In genomic region chr3:170867552-170867951, GRCh38 we compare ENCODE assay signal across 11 cellular contexts. TPM values are rescaled to one million over a fixed set of nuclear protein-coding genes. Genes with fewer than 3 reads are reported as not detected.
DNase-seq lines count a peak whose midpoint lies in the region; FAIRE-seq and TF ChIP-seq lines count a peak whose summit lies in the region.
"Had no signal": no experiment of that assay in that cellular context is flagged by ENCODE, and none has a peak within 500 bp of the region (broad histone marks: within the 10 kb centered on the region; RNA-seq: fewer than 3 reads in every experiment).

No MANE protein-coding gene starts in this region.

- H2AFZ ChIP-seq in astrocyte (ENCODE audit: low read depth, low read length) = no peak overlapping the region

- H3K27me3 Mint-ChIP-seq in astrocyte (ENCODE audit: low read depth, unreplicated experiment) = no peaks in the 10 kb centered on the region

- H3K79me1 ChIP-seq in mesendoderm (ENCODE audit: low read length) = peaks cover 4% of the 10 kb centered on the region

- no peak overlapping the region for H4K8ac ChIP-seq in mesendoderm (ENCODE audit: low read depth, low read length)

- H3K36me3 Mint-ChIP-seq in astrocyte (ENCODE audit: low read depth, unreplicated experiment) = peaks cover 14% of the 10 kb centered on the region

- peak overlapping the region; percentile 96 for H3K4me2 ChIP-seq in astrocyte (ENCODE audit: low read length)
- peak overlapping the region; percentile 55 for H3K4me2 ChIP-seq in mesendoderm (ENCODE audit: low read length)

- peak overlapping the region; percentile 79 for H3K4me3 ChIP-seq in HUES48 (ENCODE audit: low read depth, low read length)
- peak overlapping the region; percentile 93 for H3K4me3 ChIP-seq in astrocyte (ENCODE audit: insufficient read depth, low read depth, low read length)
- peak overlapping the region; percentile 43 for H3K4me3 ChIP-seq in mesendoderm (ENCODE audit: low read length)
- no peak overlapping the region for H3K4me3 ChIP-seq in esophagus squamous epithelium

- H3K9ac ChIP-seq in HUES48 (ENCODE audit: low read depth, low read length) (no peak overlapping the region), astrocyte (ENCODE audit: low read length) (peak overlapping the region; percentile 26), mesendoderm (ENCODE audit: low read length) (peak overlapping the region; percentile 79)

- no peak overlapping the region for H2AK5ac ChIP-seq in mesendoderm (ENCODE audit: low read length)

- H3K18ac ChIP-seq in mesendoderm (ENCODE audit: low read length) = peak overlapping the region; percentile 56

- H3K9me3 Mint-ChIP-seq in astrocyte (ENCODE audit: unreplicated experiment) = no peaks in the 10 kb centered on the region

- H3K27ac ChIP-seq in C4-2B = peak overlapping the region; percentile 40; the same call in 1 of the 2 replicates
- H3K27ac ChIP-seq in HUES48 (ENCODE audit: low read depth, low read length) = peak overlapping the region; percentile 59
- no peak overlapping the region for H3K27ac ChIP-seq in astrocyte (ENCODE audit: low read depth, low read length)
- H3K27ac ChIP-seq in mesendoderm (ENCODE audit: low read depth, low read length) = no peak overlapping the region
- no peak overlapping the region for H3K27ac ChIP-seq in esophagus squamous epithelium

- TF ChIP-seq POLR2A in esophagus squamous epithelium (IDR thresholded peaks at IDR 0.05) = no peak

- H2BK15ac ChIP-seq in mesendoderm (replicated peaks; ENCODE audit: low read depth) = no peak overlapping the region

- H3K4ac ChIP-seq in mesendoderm (ENCODE audit: low read depth, low read length) = no peak overlapping the region

- intact Hi-C loops in esophagus squamous epithelium (cut with DNase I) = no loop called here

- peaks cover 30% of the 10 kb centered on the region for H3K79me2 ChIP-seq in astrocyte (ENCODE audit: insufficient read depth, low read length)
- peaks cover 25% of the 10 kb centered on the region for H3K79me2 ChIP-seq in mesendoderm (ENCODE audit: control insufficient read depth, insufficient read depth, low read length)

- H2BK120ac ChIP-seq in mesendoderm (ENCODE audit: low read depth, low read length) = no peak overlapping the region

- no peak for FAIRE-seq in astrocyte (lab: Jason Lieb, UNC)
- no peak for FAIRE-seq in urothelium cell line (lab: Jason Lieb, UNC)

- H3K4me1 Mint-ChIP-seq in astrocyte (ENCODE audit: low read depth, unreplicated experiment) = peaks cover 8% of the 10 kb centered on the region

- peaks cover 27% of the 10 kb centered on the region for H4K20me1 ChIP-seq in astrocyte (ENCODE audit: insufficient read depth, low read length)

- H3K4me1 ChIP-seq in HUES48 (ENCODE audit: control insufficient read depth, insufficient read depth, low read length) = no peaks in the 10 kb centered on the region
- H3K4me1 ChIP-seq in astrocyte (ENCODE audit: insufficient read depth, low read length) = peaks cover 13% of the 10 kb centered on the region
- H3K4me1 ChIP-seq in mesendoderm (ENCODE audit: control insufficient read depth, low read depth, low read length) = no peaks in the 10 kb centered on the region
- H3K4me1 ChIP-seq in esophagus squamous epithelium = peaks cover 15 to 34% (median 18%) of the 10 kb centered on the region in 3 donors

- peak overlapping the region; percentile 98 for H3K4me3 Mint-ChIP-seq in astrocyte (ENCODE audit: unreplicated experiment)

- no peak overlapping the region for H2BK5ac ChIP-seq in mesendoderm (ENCODE audit: low read length)

- H3K56ac ChIP-seq in mesendoderm (ENCODE audit: low read length) = peak overlapping the region; percentile 76

- DNase-seq in astrocyte (ENCODE audit: low read depth) (no peak), mesendoderm (no peak), esophagus squamous epithelium (lab: John Stamatoyannopoulos, UW) (no peak), urothelium cell line (ENCODE audit: low spot score) (no peak), GM19240 (ENCODE audit: insufficient read length, low spot score) (no peak)
- no peak for DNase-seq in activated effector memory CD4-positive, alpha-beta T cell treated with anti-CD3 and anti-CD28 coated beads, Interleukin-2, amount 50 U/mL, for 16 hours
- DNase-seq: activated CD4-positive, alpha-beta T cell treated with anti-CD3 and anti-CD28 coated beads, Interleukin-2, amount 50 U/mL, for 4 hours; DMS79; dorsolateral prefrontal cortex had no signal

- no peaks in the 10 kb centered on the region for H3K9me3 ChIP-seq in HUES48 (ENCODE audit: control insufficient read depth, insufficient read depth, low read length)
- no peaks in the 10 kb centered on the region for H3K9me3 ChIP-seq in astrocyte (ENCODE audit: insufficient read depth, low read depth, low read length)
- no peaks in the 10 kb centered on the region for H3K9me3 ChIP-seq in esophagus squamous epithelium

- H3K36me3 ChIP-seq in HUES48 (ENCODE audit: control insufficient read depth, insufficient read depth, low read length) = peaks cover 40% of the 10 kb centered on the region
- H3K36me3 ChIP-seq in astrocyte (ENCODE audit: insufficient read depth, low read length) = peaks cover 23% of the 10 kb centered on the region
- H3K36me3 ChIP-seq in mesendoderm (ENCODE audit: control insufficient read depth, insufficient read depth, low read length) = peaks cover 4% of the 10 kb centered on the region
- peaks cover 9 to 36% (median 12%) of the 10 kb centered on the region in 3 donors for H3K36me3 ChIP-seq in esophagus squamous epithelium

- no peaks in the 10 kb centered on the region for H3K27me3 ChIP-seq in HUES48 (ENCODE audit: control insufficient read depth, insufficient read depth, low read length)
- H3K27me3 ChIP-seq in astrocyte (ENCODE audit: insufficient read depth, low read length) = no peaks in the 10 kb centered on the region
- H3K27me3 ChIP-seq in mesendoderm (ENCODE audit: insufficient read depth, low read length, poor library complexity) = no peaks in the 10 kb centered on the region
- H3K27me3 ChIP-seq in esophagus squamous epithelium = no peaks in the 10 kb centered on the region
- H3K27me3 ChIP-seq: dorsolateral prefrontal cortex had no signal

- no peak overlapping the region for H3K23ac ChIP-seq in mesendoderm (ENCODE audit: low read length)

- TF ChIP-seq CTCF in C4-2B (conservative IDR thresholded peaks at IDR 0.05) (no peak), astrocyte (IDR thresholded peaks at IDR 0.05; ENCODE audit: insufficient read depth, low read depth, low read length) (no peak), esophagus squamous epithelium (IDR thresholded peaks at IDR 0.05) (no peak)

- peak overlapping the region; percentile 6 for H3K27ac Mint-ChIP-seq in astrocyte (ENCODE audit: unreplicated experiment)

- no peak overlapping the region for H4K5ac ChIP-seq in mesendoderm (ENCODE audit: low read length)

RNA-seq across cellular contexts. Expression of gene RPL22L1, which starts 2.4 kb away (rescaled TPM):
- total RNA-seq in astrocyte (92.1 and 95.6 TPM in 2 replicates), esophagus squamous epithelium (100 to 1,000 TPM in 3 of 4 donors, 10 to 100 TPM in 1; 76.0 to 344 (median 191) TPM)
- polyA plus RNA-seq in mesendoderm (2013, experiment 1 of 2) = 903 TPM
- 897 TPM for polyA plus RNA-seq in mesendoderm (2013, experiment 2 of 2)

RNA-seq across cellular contexts. Expression of gene EIF5A2, which starts 40.9 kb away (rescaled TPM):
- total RNA-seq in astrocyte (18.6 and 19.4 TPM in 2 replicates), esophagus squamous epithelium (1 to 10 TPM; 2.3 to 6.0 (median 2.6) TPM)
- 9.2 TPM for polyA plus RNA-seq in mesendoderm (2013, experiment 1 of 2)
- polyA plus RNA-seq in mesendoderm (2013, experiment 2 of 2) = 9.6 TPM

Comparison
In these comparisons a context has a peak if more than half of its experiments do, and no peak if none do; other contexts are left out.
1. H3K27ac ChIP-seq: peak in C4-2B (single experiment) and HUES48 (single experiment); none in astrocyte (single experiment), mesendoderm (single experiment) and esophagus squamous epithelium (0 of 4).
2. H3K4me3 ChIP-seq: peak in HUES48 (single experiment), astrocyte (single experiment) and mesendoderm (single experiment); none in esophagus squamous epithelium (0 of 4).